In genomic region chr5:72662936-72663335, GRCh38 we compare ENCODE assay signal across 1 cellular context.
TF ChIP-seq lines count a peak whose summit lies in the region.

No MANE protein-coding gene starts in this region.

TF ChIP-seq in IMR-90, 13 proteins besides CTCF, POLR2A, EP300 and RAD21 (continued from another document):
- TF ChIP-seq RCOR1 (IDR thresholded peaks at IDR 0.05; ENCODE audit: insufficient replicate concordance, low read length) (no peak), MXI1 (IDR thresholded peaks at IDR 0.05; ENCODE audit: borderline replicate concordance, low read depth, low read length) (no peak), MAFK (IDR thresholded peaks at IDR 0.05; ENCODE audit: low read depth, low read length) (no peak), USF2 (IDR thresholded peaks at IDR 0.05; ENCODE audit: low read depth, low read length) (no peak)
